Comparison of ENCODE assay signal across 20 cellular contexts in the genomic region with DNA sequence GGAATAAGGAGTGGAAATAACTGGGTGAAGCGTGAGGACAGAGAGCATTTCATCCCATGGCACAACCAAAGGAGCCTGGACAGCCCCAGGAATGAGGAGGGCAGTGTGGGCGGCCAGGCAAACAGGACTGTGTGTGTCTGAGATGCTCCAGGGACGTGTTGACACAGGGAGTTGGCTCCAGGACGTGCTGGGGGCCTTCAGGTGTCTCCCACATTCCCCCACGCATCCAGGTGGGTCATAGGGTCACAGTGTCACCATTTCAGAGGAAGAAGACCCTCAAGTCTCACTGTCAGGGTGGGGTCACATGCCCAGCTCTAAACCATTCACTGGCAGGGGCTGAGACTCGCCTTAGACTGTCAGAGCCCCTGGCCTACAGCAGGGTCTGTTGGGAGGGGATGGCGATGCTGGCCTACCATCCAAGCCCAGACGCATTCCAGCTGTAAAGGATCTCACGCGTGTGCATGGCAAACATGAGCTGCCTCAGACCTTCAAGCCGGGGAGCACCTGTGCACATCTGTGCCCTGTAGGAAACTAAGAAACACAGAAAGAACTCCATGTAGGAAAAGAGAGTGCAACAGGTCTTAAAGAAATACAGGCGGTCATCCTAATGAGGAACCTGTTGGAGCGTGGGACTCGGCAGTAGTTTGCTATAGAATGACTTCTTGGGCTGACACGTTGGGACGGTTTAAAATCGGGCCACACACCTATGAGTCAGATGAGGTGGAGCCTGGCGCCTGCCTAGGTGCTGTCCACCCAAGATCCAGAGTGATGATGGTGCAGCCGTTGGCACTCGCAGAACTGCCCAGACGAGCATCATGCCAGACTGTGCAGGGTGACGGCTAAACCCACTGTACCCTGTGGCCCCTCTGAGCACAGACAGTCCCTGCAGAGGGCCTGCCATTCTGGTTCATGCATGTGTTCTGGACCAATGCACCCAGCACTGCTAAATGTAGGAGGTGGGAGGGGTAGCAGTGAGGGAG. TPM values are rescaled to one million over a fixed set of nuclear protein-coding genes. Genes with fewer than 3 reads are reported as not detected.
"Had no signal": no experiment of that assay in that cellular context is flagged by ENCODE, and none has a peak within 500 bp of the region (broad histone marks: within the 10 kb centered on the region; RNA-seq: fewer than 3 reads in every experiment).

No MANE protein-coding gene starts in this region.

- H3K27ac Mint-ChIP-seq: activated naive CD8-positive, alpha-beta T cell; activated T-cell treated with anti-CD3 and anti-CD28 coated beads, Interleukin-2, amount 50 U/mL, for 72 hours; progenitor cell of endocrine pancreas; WTC11 had no signal

- H3K27me3 ChIP-seq: colonic mucosa, gastrocnemius medialis, heart left ventricle, tibial nerve had no signal

- H3K4me3 Mint-ChIP-seq: activated naive CD8-positive, alpha-beta T cell; activated T-cell treated with anti-CD3 and anti-CD28 coated beads, Interleukin-2, amount 50 U/mL, for 72 hours; WTC11 had no signal

- H3K27me3 Mint-ChIP-seq: progenitor cell of endocrine pancreas had no signal

- FAIRE-seq: TTC549 had no signal

- H3K4me1 ChIP-seq: colonic mucosa, gastrocnemius medialis, heart left ventricle had no signal

- H3K9me3 ChIP-seq: colonic mucosa, gastrocnemius medialis, heart left ventricle, tibial nerve had no signal

- H3K36me3 Mint-ChIP-seq: activated naive CD8-positive, alpha-beta T cell; WTC11 had no signal

- ATAC-seq: activated T-cell treated with anti-CD3 and anti-CD28 coated beads, Interleukin-2, amount 50 U/mL, for 72 hours; gastrocnemius medialis; heart left ventricle; right cardiac atrium; WTC11 had no signal

- H3K4me3 ChIP-seq: colonic mucosa, gastrocnemius medialis, heart left ventricle, skin epidermis, tibial nerve had no signal

- H3K36me3 ChIP-seq: colonic mucosa, gastrocnemius medialis, heart left ventricle, tibial nerve had no signal

- H3K9me3 Mint-ChIP-seq: activated T-cell treated with anti-CD3 and anti-CD28 coated beads, Interleukin-2, amount 50 U/mL, for 72 hours; WTC11 had no signal

- H3K27ac ChIP-seq: colonic mucosa, gastrocnemius medialis, heart left ventricle, tibial nerve had no signal

- DNase-seq: activated CD4-positive, alpha-beta T cell treated with anti-CD3 and anti-CD28 coated beads for 4 hours; activated CD8-positive, alpha-beta memory T cell treated with anti-CD3 and anti-CD28 coated beads, Interleukin-2, amount 50 U/mL, for 48 hours; activated gamma-delta T cell treated with Interleukin-2 at 50 U/mL for 16 hours; activated T-cell treated with anti-CD3 and anti-CD28 coated beads, Interleukin-2, amount 50 U/mL, for 72 hours; amniotic stem cell; central memory CD4-positive, alpha-beta T cell; colonic mucosa; gastrocnemius medialis; heart left ventricle; nucleus accumbens; right cardiac atrium; stimulated activated CD4-positive, alpha-beta T cell treated with anti-CD3 and anti-CD28 coated beads, Interleukin-4, amount 100 ng/mL, for 24 hours; stimulated activated naive CD4-positive, alpha-beta T cell; T-helper 2 cell had no signal

RNA-seq across cellular contexts. Expression of gene PARD6G, which starts 17.3 kb away (rescaled TPM):
- total RNA-seq: activated T-cell treated with anti-CD3 and anti-CD28 coated beads, Interleukin-2, amount 50 U/mL, for 72 hours had no signal
